2 cellular contexts compared by ENCODE assay signal in genomic region chr6:97207383-97207782, GRCh38.
TF ChIP-seq lines count a peak whose summit lies in the region.

No MANE protein-coding gene starts in this region.

TF ChIP-seq in GM23338, 12 proteins besides CTCF, POLR2A, EP300 and RAD21 (continued from another document):
- TF ChIP-seq, protein P1, sequence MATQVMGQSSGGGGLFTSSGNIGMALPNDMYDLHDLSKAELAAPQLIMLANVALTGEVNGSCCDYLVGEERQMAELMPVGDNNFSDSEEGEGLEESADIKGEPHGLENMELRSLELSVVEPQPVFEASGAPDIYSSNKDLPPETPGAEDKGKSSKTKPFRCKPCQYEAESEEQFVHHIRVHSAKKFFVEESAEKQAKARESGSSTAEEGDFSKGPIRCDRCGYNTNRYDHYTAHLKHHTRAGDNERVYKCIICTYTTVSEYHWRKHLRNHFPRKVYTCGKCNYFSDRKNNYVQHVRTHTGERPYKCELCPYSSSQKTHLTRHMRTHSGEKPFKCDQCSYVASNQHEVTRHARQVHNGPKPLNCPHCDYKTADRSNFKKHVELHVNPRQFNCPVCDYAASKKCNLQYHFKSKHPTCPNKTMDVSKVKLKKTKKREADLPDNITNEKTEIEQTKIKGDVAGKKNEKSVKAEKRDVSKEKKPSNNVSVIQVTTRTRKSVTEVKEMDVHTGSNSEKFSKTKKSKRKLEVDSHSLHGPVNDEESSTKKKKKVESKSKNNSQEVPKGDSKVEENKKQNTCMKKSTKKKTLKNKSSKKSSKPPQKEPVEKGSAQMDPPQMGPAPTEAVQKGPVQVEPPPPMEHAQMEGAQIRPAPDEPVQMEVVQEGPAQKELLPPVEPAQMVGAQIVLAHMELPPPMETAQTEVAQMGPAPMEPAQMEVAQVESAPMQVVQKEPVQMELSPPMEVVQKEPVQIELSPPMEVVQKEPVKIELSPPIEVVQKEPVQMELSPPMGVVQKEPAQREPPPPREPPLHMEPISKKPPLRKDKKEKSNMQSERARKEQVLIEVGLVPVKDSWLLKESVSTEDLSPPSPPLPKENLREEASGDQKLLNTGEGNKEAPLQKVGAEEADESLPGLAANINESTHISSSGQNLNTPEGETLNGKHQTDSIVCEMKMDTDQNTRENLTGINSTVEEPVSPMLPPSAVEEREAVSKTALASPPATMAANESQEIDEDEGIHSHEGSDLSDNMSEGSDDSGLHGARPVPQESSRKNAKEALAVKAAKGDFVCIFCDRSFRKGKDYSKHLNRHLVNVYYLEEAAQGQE (IDR thresholded peaks at IDR 0.05; ENCODE audit: unreplicated experiment) = no peak
- no peak for TF ChIP-seq POLR2AphosphoS5 (IDR thresholded peaks at IDR 0.05; ENCODE audit: low read depth)
- TF ChIP-seq, protein P2, sequence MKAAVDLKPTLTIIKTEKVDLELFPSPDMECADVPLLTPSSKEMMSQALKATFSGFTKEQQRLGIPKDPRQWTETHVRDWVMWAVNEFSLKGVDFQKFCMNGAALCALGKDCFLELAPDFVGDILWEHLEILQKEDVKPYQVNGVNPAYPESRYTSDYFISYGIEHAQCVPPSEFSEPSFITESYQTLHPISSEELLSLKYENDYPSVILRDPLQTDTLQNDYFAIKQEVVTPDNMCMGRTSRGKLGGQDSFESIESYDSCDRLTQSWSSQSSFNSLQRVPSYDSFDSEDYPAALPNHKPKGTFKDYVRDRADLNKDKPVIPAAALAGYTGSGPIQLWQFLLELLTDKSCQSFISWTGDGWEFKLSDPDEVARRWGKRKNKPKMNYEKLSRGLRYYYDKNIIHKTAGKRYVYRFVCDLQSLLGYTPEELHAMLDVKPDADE (IDR thresholded peaks at IDR 0.05) = no peak
- TF ChIP-seq ZNF331 (CRISPR knock-in tag; IDR thresholded peaks at IDR 0.05; ENCODE audit: low read depth) = no peak
- TF ChIP-seq, protein P3, sequence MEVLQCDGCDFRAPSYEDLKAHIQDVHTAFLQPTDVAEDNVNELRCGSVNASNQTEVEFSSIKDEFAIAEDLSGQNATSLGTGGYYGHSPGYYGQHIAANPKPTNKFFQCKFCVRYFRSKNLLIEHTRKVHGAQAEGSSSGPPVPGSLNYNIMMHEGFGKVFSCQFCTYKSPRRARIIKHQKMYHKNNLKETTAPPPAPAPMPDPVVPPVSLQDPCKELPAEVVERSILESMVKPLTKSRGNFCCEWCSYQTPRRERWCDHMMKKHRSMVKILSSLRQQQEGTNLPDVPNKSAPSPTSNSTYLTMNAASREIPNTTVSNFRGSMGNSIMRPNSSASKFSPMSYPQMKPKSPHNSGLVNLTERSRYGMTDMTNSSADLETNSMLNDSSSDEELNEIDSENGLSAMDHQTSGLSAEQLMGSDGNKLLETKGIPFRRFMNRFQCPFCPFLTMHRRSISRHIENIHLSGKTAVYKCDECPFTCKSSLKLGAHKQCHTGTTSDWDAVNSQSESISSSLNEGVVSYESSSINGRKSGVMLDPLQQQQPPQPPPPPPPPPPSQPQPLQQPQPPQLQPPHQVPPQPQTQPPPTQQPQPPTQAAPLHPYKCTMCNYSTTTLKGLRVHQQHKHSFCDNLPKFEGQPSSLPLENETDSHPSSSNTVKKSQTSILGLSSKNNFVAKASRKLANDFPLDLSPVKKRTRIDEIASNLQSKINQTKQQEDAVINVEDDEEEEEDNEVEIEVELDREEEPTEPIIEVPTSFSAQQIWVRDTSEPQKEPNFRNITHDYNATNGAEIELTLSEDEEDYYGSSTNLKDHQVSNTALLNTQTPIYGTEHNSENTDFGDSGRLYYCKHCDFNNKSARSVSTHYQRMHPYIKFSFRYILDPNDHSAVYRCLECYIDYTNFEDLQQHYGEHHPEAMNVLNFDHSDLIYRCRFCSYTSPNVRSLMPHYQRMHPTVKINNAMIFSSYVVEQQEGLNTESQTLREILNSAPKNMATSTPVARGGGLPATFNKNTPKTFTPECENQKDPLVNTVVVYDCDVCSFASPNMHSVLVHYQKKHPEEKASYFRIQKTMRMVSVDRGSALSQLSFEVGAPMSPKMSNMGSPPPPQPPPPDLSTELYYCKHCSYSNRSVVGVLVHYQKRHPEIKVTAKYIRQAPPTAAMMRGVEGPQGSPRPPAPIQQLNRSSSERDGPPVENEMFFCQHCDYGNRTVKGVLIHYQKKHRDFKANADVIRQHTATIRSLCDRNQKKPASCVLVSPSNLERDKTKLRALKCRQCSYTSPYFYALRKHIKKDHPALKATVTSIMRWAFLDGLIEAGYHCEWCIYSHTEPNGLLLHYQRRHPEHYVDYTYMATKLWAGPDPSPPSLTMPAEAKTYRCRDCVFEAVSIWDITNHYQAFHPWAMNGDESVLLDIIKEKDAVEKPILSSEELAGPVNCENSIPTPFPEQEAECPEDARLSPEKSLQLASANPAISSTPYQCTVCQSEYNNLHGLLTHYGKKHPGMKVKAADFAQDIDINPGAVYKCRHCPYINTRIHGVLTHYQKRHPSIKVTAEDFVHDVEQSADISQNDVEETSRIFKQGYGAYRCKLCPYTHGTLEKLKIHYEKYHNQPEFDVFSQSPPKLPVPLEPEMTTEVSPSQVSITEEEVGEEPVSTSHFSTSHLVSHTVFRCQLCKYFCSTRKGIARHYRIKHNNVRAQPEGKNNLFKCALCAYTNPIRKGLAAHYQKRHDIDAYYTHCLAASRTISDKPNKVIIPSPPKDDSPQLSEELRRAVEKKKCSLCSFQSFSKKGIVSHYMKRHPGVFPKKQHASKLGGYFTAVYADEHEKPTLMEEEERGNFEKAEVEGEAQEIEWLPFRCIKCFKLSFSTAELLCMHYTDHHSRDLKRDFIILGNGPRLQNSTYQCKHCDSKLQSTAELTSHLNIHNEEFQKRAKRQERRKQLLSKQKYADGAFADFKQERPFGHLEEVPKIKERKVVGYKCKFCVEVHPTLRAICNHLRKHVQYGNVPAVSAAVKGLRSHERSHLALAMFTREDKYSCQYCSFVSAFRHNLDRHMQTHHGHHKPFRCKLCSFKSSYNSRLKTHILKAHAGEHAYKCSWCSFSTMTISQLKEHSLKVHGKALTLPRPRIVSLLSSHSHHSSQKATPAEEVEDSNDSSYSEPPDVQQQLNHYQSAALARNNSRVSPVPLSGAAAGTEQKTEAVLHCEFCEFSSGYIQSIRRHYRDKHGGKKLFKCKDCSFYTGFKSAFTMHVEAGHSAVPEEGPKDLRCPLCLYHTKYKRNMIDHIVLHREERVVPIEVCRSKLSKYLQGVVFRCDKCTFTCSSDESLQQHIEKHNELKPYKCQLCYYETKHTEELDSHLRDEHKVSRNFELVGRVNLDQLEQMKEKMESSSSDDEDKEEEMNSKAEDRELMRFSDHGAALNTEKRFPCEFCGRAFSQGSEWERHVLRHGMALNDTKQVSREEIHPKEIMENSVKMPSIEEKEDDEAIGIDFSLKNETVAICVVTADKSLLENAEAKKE (CRISPR knock-in tag; IDR thresholded peaks at IDR 0.05) = no peak
- TF ChIP-seq NANOG (IDR thresholded peaks at IDR 0.05; ENCODE audit: borderline replicate concordance) = no peak
- no peak for TF ChIP-seq JUNB (IDR thresholded peaks at IDR 0.05; ENCODE audit: unreplicated experiment)
- no peak for TF ChIP-seq STAT1 (IDR thresholded peaks at IDR 0.05; ENCODE audit: unreplicated experiment)
- TF ChIP-seq CREB1 (CRISPR knock-in tag; IDR thresholded peaks at IDR 0.05; ENCODE audit: low read depth) = no peak
- no peak for TF ChIP-seq EZH2phosphoT487 (IDR thresholded peaks at IDR 0.05; ENCODE audit: unreplicated experiment)
- no peak for TF ChIP-seq EZH2 (IDR thresholded peaks at IDR 0.05; ENCODE audit: low read depth, unreplicated experiment)

TF ChIP-seq in GM12878, 131 proteins besides CTCF, POLR2A, EP300 and RAD21 (continued from another document):
- no peak for TF ChIP-seq ZBTB4 (CRISPR knock-in tag; IDR thresholded peaks at IDR 0.05)
- no peak for TF ChIP-seq YY1 (IDR thresholded peaks at IDR 0.05; ENCODE audit: low read depth, low read length)
- no peak for TF ChIP-seq TCF7 (IDR thresholded peaks at IDR 0.05; ENCODE audit: borderline replicate concordance)
- TF ChIP-seq, protein P4, sequence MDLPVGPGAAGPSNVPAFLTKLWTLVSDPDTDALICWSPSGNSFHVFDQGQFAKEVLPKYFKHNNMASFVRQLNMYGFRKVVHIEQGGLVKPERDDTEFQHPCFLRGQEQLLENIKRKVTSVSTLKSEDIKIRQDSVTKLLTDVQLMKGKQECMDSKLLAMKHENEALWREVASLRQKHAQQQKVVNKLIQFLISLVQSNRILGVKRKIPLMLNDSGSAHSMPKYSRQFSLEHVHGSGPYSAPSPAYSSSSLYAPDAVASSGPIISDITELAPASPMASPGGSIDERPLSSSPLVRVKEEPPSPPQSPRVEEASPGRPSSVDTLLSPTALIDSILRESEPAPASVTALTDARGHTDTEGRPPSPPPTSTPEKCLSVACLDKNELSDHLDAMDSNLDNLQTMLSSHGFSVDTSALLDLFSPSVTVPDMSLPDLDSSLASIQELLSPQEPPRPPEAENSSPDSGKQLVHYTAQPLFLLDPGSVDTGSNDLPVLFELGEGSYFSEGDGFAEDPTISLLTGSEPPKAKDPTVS (IDR thresholded peaks at IDR 0.05; ENCODE audit: low read depth, low read length) = no peak
- TF ChIP-seq RELA (IDR thresholded peaks at IDR 0.05; ENCODE audit: borderline replicate concordance, partially characterized antibody) = no peak
- TF ChIP-seq SRF (IDR thresholded peaks at IDR 0.05; ENCODE audit: low read depth in 2 of 2, low read length in 2 of 2) = no peak
- TF ChIP-seq IRF3 (IDR thresholded peaks at IDR 0.05) = no peak
- no peak for TF ChIP-seq SMAD1 (IDR thresholded peaks at IDR 0.05; ENCODE audit: low read depth, partially characterized antibody)
- no peak for TF ChIP-seq CHD1 (IDR thresholded peaks at IDR 0.05; ENCODE audit: low read depth, low read length)
- TF ChIP-seq, protein P5, sequence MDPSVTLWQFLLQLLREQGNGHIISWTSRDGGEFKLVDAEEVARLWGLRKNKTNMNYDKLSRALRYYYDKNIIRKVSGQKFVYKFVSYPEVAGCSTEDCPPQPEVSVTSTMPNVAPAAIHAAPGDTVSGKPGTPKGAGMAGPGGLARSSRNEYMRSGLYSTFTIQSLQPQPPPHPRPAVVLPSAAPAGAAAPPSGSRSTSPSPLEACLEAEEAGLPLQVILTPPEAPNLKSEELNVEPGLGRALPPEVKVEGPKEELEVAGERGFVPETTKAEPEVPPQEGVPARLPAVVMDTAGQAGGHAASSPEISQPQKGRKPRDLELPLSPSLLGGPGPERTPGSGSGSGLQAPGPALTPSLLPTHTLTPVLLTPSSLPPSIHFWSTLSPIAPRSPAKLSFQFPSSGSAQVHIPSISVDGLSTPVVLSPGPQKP (IDR thresholded peaks at IDR 0.05; ENCODE audit: low read depth, low read length) = no peak
- no peak for TF ChIP-seq HDGF (IDR thresholded peaks at IDR 0.05)
- no peak for TF ChIP-seq BACH1 (IDR thresholded peaks at IDR 0.05; ENCODE audit: borderline replicate concordance)
- TF ChIP-seq WRNIP1 (IDR thresholded peaks at IDR 0.05; ENCODE audit: borderline replicate concordance, low read depth, low read length) = no peak
- no peak for TF ChIP-seq CBX3 (IDR thresholded peaks at IDR 0.05; ENCODE audit: borderline replicate concordance, low read depth)
TF ChIP-seq in GM12878: peak in this region for 0.
